In the genomic region with DNA sequence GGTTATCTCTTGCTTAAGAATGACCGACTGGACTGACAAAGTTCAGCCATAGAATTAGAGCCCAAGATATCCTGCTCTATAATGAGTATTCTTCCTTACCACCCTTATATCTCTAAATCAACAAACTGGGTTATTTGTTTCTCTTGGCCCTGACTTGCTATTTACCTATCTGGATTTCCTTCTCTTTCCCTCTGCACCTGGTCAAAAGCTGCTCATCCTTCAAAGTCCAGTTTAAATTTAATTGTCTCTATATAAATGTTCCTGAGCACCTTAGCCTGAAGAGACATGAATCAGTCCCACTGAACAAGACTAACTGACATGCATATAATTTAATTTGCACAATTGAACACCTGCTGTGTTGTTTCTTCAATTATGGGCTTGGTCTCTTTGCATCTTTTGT, we compare ENCODE assay signal across 17 cellular contexts.
"Had no signal": no experiment of that assay in that cellular context is flagged by ENCODE, and none has a peak within 500 bp of the region (broad histone marks: within the 10 kb centered on the region; RNA-seq: fewer than 3 reads in every experiment).

No MANE protein-coding gene starts in this region.

- H3K9me3 ChIP-seq: lower lobe of right lung, pancreas, right lobe of liver, suprapubic skin, transverse colon, uterus had no signal

- H3K36me3 ChIP-seq: lower lobe of right lung, pancreas, right lobe of liver, suprapubic skin, transverse colon, uterus had no signal

- H3K27ac ChIP-seq: lower lobe of right lung, pancreas, right lobe of liver, suprapubic skin, transverse colon, uterus had no signal

- H3K4me3 ChIP-seq: lower lobe of right lung, pancreas, right lobe of liver, suprapubic skin, transverse colon, uterus had no signal

- ATAC-seq: activated CD4-positive, CD25-positive, alpha-beta regulatory T cell treated with anti-CD3 and anti-CD28 coated beads, Interleukin-2, amount 50 U/mL, for 24 hours; lower lobe of right lung; naive thymus-derived CD8-positive, alpha-beta T cell; pancreas; right lobe of liver had no signal

- H3K27me3 ChIP-seq: right lobe of liver, uterus had no signal

- DNase-seq: activated CD4-positive, alpha-beta T cell treated with anti-CD3 and anti-CD28 coated beads, Interleukin-2, amount 50 U/mL, for 1 hour; activated CD8-positive, alpha-beta memory T cell treated with anti-CD3 and anti-CD28 coated beads for 24 hours; cerebellar nuclear complex; cortex of kidney; erythroblast; head of caudate nucleus; lower lobe of right lung; naive thymus-derived CD8-positive, alpha-beta T cell; pancreas; right lobe of liver; small intestine; stimulated activated CD4-positive, alpha-beta T cell treated with anti-CD3 and anti-CD28 coated beads, Interleukin-15, amount 100 ng/mL, for 24 hours; stimulated activated CD4-positive, alpha-beta T cell treated with anti-CD3 and anti-CD28 coated beads, Interleukin-2, amount 100 ng/mL, for 48 hours; transverse colon; uterus had no signal

- H3K4me1 ChIP-seq: lower lobe of right lung, pancreas, right lobe of liver, suprapubic skin, transverse colon, uterus had no signal
